In the genomic region with DNA sequence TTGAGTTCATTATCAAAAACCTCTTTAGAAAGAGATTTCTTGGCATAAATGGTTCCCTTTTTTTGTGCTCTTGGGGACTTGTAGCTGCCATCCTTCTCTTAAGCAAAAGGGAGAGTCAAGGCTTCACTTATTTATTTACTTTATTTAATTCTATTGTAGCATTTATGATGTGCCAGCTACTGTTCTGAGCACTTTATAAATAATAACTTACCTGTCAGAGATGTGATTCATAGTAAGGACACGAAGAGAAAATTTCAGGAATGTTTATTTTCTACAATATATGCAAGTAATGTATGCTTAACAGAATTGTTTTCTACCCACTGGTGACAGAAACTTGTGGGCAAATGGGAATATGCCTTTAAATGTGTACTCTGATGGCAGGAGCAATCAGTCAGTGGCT, we compare ENCODE assay signal across 21 cellular contexts.
"Had no signal": no experiment of that assay in that cellular context is flagged by ENCODE, and none has a peak within 500 bp of the region (broad histone marks: within the 10 kb centered on the region; RNA-seq: fewer than 3 reads in every experiment).

No MANE protein-coding gene starts in this region.

- H3K27ac ChIP-seq: KMS-11, RWPE1 had no signal

- H3K9me3 ChIP-seq: SK-N-SH had no signal

- ATAC-seq: HepG2, K562, Panc1 had no signal

- DNase-seq: IMR-90, MV-4-11, NCI-H1048, NCI-H1105, NCI-H1436 treated with DMSO at 0.1 percent for 48 hours, NCI-H1694 treated with DMSO at 0.1 percent for 48 hours, NCI-H1930, NCI-H2081, NCI-H2107, NCI-H2227 treated with DMSO at 0.1 percent for 48 hours, NCI-H524, NCI-H526 treated with DMSO at 0.1 percent for 48 hours, NCI-H774, SHP77, SK-N-SH, T-helper 1 cell had no signal

- H3K4me3 ChIP-seq: K562 had no signal
